In genomic region chr16:88764913-88765349, GRCh38 we compare ENCODE assay signal across 14 cellular contexts. TPM values are rescaled to one million over a fixed set of nuclear protein-coding genes. Genes with fewer than 3 reads are reported as not detected.
DNase-seq lines count a peak whose midpoint lies in the region; ATAC-seq, FAIRE-seq and TF ChIP-seq lines count a peak whose summit lies in the region.
"Had no signal": no experiment of that assay in that cellular context is flagged by ENCODE, and none has a peak within 500 bp of the region (broad histone marks: within the 10 kb centered on the region; RNA-seq: fewer than 3 reads in every experiment).

No MANE protein-coding gene starts in this region.

- no peaks in the 10 kb centered on the region for H3K9me3 ChIP-seq in prostate gland

- TF ChIP-seq POLR2A in prostate gland (IDR thresholded peaks at IDR 0.05) = no peak

- no peaks in the 10 kb centered on the region for H3K27me3 ChIP-seq in prostate gland (replicated peaks; ENCODE audit: insufficient read depth)

- peaks cover 5 to 17% of the 10 kb centered on the region in 2 donors for H3K36me3 Mint-ChIP-seq in stimulated activated naive B cell treated with anti-CD40 and anti-IgM and Interleukin-4, amounts not matched to agents 10 μg/mL and 1 μg/mL and 100 μg/mL, for 72 hours
- H3K36me3 Mint-ChIP-seq: activated naive CD8-positive, alpha-beta T cell treated with anti-CD3 and anti-CD28 coated beads, Interleukin-2, amount 10 ng/mL, durations not matched to agents 7 days and 5 days; IgD-negative memory B cell had no signal

- peaks cover 61% of the 10 kb centered on the region for H3K4me1 ChIP-seq in prostate gland (replicated peaks)

- no peaks in the 10 kb centered on the region for H3K9me3 Mint-ChIP-seq in stimulated activated naive B cell treated with anti-CD40 and anti-IgM and Interleukin-4, amounts not matched to agents 10 μg/mL and 1 μg/mL and 100 μg/mL, for 72 hours
- H3K9me3 Mint-ChIP-seq: activated naive CD8-positive, alpha-beta T cell treated with anti-CD3 and anti-CD28 coated beads, Interleukin-2, amount 10 ng/mL, durations not matched to agents 7 days and 5 days; CD8-positive, alpha-beta T cell; IgD-negative memory B cell; T-helper 1 cell treated with Interleukin-12 subunit alpha and Interleukin-12 subunit beta and Interleukin-4 antibody, amounts not matched to agents 30 μg/mL and 1 μg/mL, for 36 hours had no signal

- 36% methylated on average over 9 of the region's 9 CpGs for WGBS in prostate gland

- peaks cover 29 to 31% of the 10 kb centered on the region in 2 donors for H3K4me1 Mint-ChIP-seq in stimulated activated naive B cell treated with anti-CD40 and anti-IgM and Interleukin-4, amounts not matched to agents 10 μg/mL and 1 μg/mL and 100 μg/mL, for 72 hours

- no peak overlapping the region for H3K4me3 Mint-ChIP-seq in stimulated activated naive B cell treated with anti-CD40 and anti-IgM and Interleukin-4, amounts not matched to agents 10 μg/mL and 1 μg/mL and 100 μg/mL, for 72 hours
- H3K4me3 Mint-ChIP-seq: activated naive CD8-positive, alpha-beta T cell treated with anti-CD3 and anti-CD28 coated beads, Interleukin-2, amount 10 ng/mL, durations not matched to agents 7 days and 5 days; CD8-positive, alpha-beta T cell; T-helper 1 cell treated with Interleukin-12 subunit alpha and Interleukin-12 subunit beta and Interleukin-4 antibody, amounts not matched to agents 30 μg/mL and 1 μg/mL, for 36 hours had no signal

- DNase-seq in EL = peak; percentile 69
- peak; percentile 80 for DNase-seq in RCC 7860 (ENCODE audit: low spot score)
- DNase-seq in glomerular visceral epithelial cell (ENCODE audit: extremely low spot score) = peak; percentile 82
- DNase-seq in prostate gland (ENCODE audit: low spot score) = peak; percentile 91
- DNase-seq in stimulated activated naive B cell treated with anti-CD40 and anti-IgM and Interleukin-4, amounts not matched to agents 10 μg/mL and 1 μg/mL and 100 μg/mL, for 72 hours = no peak
- DNase-seq in ecto neural progenitor cell (ENCODE audit: low spot score) = no peak
- no peak for DNase-seq in MV-4-11 (lab: John Stamatoyannopoulos, UW)
- DNase-seq: activated naive CD8-positive, alpha-beta T cell treated with anti-CD3 and anti-CD28 coated beads, Interleukin-2, amount 10 ng/mL, durations not matched to agents 7 days and 5 days; CD8-positive, alpha-beta T cell; stimulated activated naive CD4-positive, alpha-beta T cell treated with Interleukin-2 at 50 U/mL for 16 hours had no signal

- no peak overlapping the region for H3K4me3 ChIP-seq in prostate gland

- H3K27ac ChIP-seq in prostate gland = peak overlapping the region; percentile 56 to 95
- H3K27ac ChIP-seq: parathyroid adenoma had no signal

- no peaks in the 10 kb centered on the region for H3K36me3 ChIP-seq in prostate gland

- FAIRE-seq in RCC 7860 (lab: Jason Lieb, UNC) = peak; percentile 42

- H3K27ac Mint-ChIP-seq in stimulated activated naive B cell treated with anti-CD40 and anti-IgM and Interleukin-4, amounts not matched to agents 10 μg/mL and 1 μg/mL and 100 μg/mL, for 72 hours = no peak overlapping the region
- H3K27ac Mint-ChIP-seq: activated naive CD8-positive, alpha-beta T cell treated with anti-CD3 and anti-CD28 coated beads, Interleukin-2, amount 10 ng/mL, durations not matched to agents 7 days and 5 days; CD8-positive, alpha-beta T cell; T-helper 1 cell treated with Interleukin-12 subunit alpha and Interleukin-12 subunit beta and Interleukin-4 antibody, amounts not matched to agents 30 μg/mL and 1 μg/mL, for 36 hours had no signal

- intact Hi-C loops in prostate gland (cut with DNase I) = no loop called here

- no peak for ATAC-seq in HG03378 (IDR thresholded peaks at IDR 0.05; ENCODE audit: unreplicated experiment)
- ATAC-seq in stimulated activated naive B cell treated with anti-CD40 and anti-IgM and Interleukin-4, amounts not matched to agents 10 μg/mL and 1 μg/mL and 100 μg/mL, for 72 hours (replicated peaks) = no peak
- ATAC-seq: CD8-positive, alpha-beta T cell had no signal

- no peak for TF ChIP-seq CTCF in prostate gland (IDR thresholded peaks at IDR 0.05)

- no peaks in the 10 kb centered on the region for H3K27me3 Mint-ChIP-seq in stimulated activated naive B cell treated with anti-CD40 and anti-IgM and Interleukin-4, amounts not matched to agents 10 μg/mL and 1 μg/mL and 100 μg/mL, for 72 hours
- H3K27me3 Mint-ChIP-seq: activated naive CD8-positive, alpha-beta T cell treated with anti-CD3 and anti-CD28 coated beads, Interleukin-2, amount 10 ng/mL, durations not matched to agents 7 days and 5 days; IgD-negative memory B cell had no signal

RNA-seq across cellular contexts. Expression of gene PIEZO1, which starts 20.1 kb away (rescaled TPM):
- total RNA-seq in prostate gland = 100 to 1,000 TPM; 156 to 202 TPM

RNA-seq across cellular contexts. Expression of gene CDT1, which starts 38.7 kb away (rescaled TPM):
- total RNA-seq in prostate gland = 1 to 10 TPM; 4.3 to 7.6 TPM

RNA-seq across cellular contexts. Expression of gene APRT, which starts 46.8 kb away (rescaled TPM):
- total RNA-seq in prostate gland = 100 to 1,000 TPM; 165 to 211 TPM

RNA-seq across cellular contexts. Expression of gene CTU2, which starts 58.6 kb away (rescaled TPM):
- 10 to 100 TPM; 15.0 to 19.1 TPM for total RNA-seq in prostate gland

RNA-seq across cellular contexts. Expression of gene RNF166, which starts 58.7 kb away (rescaled TPM):
- total RNA-seq in prostate gland = 10 to 100 TPM; 11.6 to 30.3 TPM

Comparison
In these comparisons a context has a peak if more than half of its experiments do, and no peak if none do; other contexts are left out.
1. DNase-seq: peak in EL (single experiment), RCC 7860 (single experiment), glomerular visceral epithelial cell (single experiment) and prostate gland (single experiment); none in stimulated activated naive B cell treated with anti-CD40 and anti-IgM and Interleukin-4, amounts not matched to agents 10 μg/mL and 1 μg/mL and 100 μg/mL, for 72 hours (single experiment), ecto neural progenitor cell (single experiment) and MV-4-11 (single experiment).